ENCODE assay signal across 1 cellular context in genomic region chr1:48761986-48762385, GRCh38.
TF ChIP-seq lines count a peak whose summit lies in the region.

No MANE protein-coding gene starts in this region.

TF ChIP-seq in SK-N-SH treated with all-trans-retinoic acid at 6 μM for 48 hours, 23 proteins besides CTCF, POLR2A, EP300 and RAD21 (continued from another document):
- TF ChIP-seq GLIS3 (CRISPR knock-in tag; IDR thresholded peaks at IDR 0.05) (no peak), ZC3H10 (CRISPR knock-in tag; IDR thresholded peaks at IDR 0.05) (no peak), CREB5 (CRISPR knock-in tag; IDR thresholded peaks at IDR 0.05; ENCODE audit: low read depth) (no peak), OSR1 (CRISPR knock-in tag; IDR thresholded peaks at IDR 0.05) (no peak), CSRNP3 (CRISPR knock-in tag; IDR thresholded peaks at IDR 0.05) (no peak), ZFP30 (CRISPR knock-in tag; IDR thresholded peaks at IDR 0.05) (no peak), ISL1 (CRISPR knock-in tag; IDR thresholded peaks at IDR 0.05) (no peak), ESRRG (CRISPR knock-in tag; IDR thresholded peaks at IDR 0.05) (no peak), PPARA (CRISPR knock-in tag; IDR thresholded peaks at IDR 0.05; ENCODE audit: borderline replicate concordance) (no peak), ZNF70 (CRISPR knock-in tag; IDR thresholded peaks at IDR 0.05) (no peak), PATZ1 (CRISPR knock-in tag; IDR thresholded peaks at IDR 0.05; ENCODE audit: borderline replicate concordance) (no peak), ARNTL (CRISPR knock-in tag; IDR thresholded peaks at IDR 0.05; ENCODE audit: borderline replicate concordance, low read depth) (no peak), ZNF565 (CRISPR knock-in tag; conservative IDR thresholded peaks at IDR 0.05; ENCODE audit: low read depth) (no peak), ZNF8 (CRISPR knock-in tag; IDR thresholded peaks at IDR 0.05) (no peak)
